In genomic region chr3:126415661-126416591, GRCh38 we compare ENCODE assay signal across 12 cellular contexts. TPM values are rescaled to one million over a fixed set of nuclear protein-coding genes. Genes with fewer than 3 reads are reported as not detected.
"Had no signal": no experiment of that assay in that cellular context is flagged by ENCODE, and none has a peak within 500 bp of the region (broad histone marks: within the 10 kb centered on the region; RNA-seq: fewer than 3 reads in every experiment).

No MANE protein-coding gene starts in this region.

- H3K36me3 Mint-ChIP-seq: activated naive CD4-positive, alpha-beta T cell treated with anti-CD3 and anti-CD28 coated beads, Interleukin-2, amount 50 U/mL, for 24 hours; natural killer cell had no signal

- H3K4me3 ChIP-seq: cardiac muscle cell, gastroesophageal sphincter, suprapubic skin, upper lobe of left lung had no signal

- H3K27ac ChIP-seq: cardiac muscle cell, gastroesophageal sphincter, suprapubic skin, upper lobe of left lung had no signal

- H3K4me1 ChIP-seq: suprapubic skin, upper lobe of left lung had no signal

- H3K36me3 ChIP-seq: cardiac muscle cell, gastroesophageal sphincter, suprapubic skin, upper lobe of left lung had no signal

- H3K4me3 Mint-ChIP-seq: activated naive CD4-positive, alpha-beta T cell treated with anti-CD3 and anti-CD28 coated beads, Interleukin-2, amount 50 U/mL, for 24 hours; activated T-cell treated with anti-CD3 and anti-CD28 coated beads, Interleukin-2, amount 50 U/mL, for 4 hours; natural killer cell had no signal

- H3K27me3 ChIP-seq: cardiac muscle cell had no signal

- ATAC-seq: activated T-cell treated with anti-CD3 and anti-CD28 coated beads, Interleukin-2, amount 50 U/mL, for 4 hours; gastroesophageal sphincter; natural killer cell; stimulated activated naive CD8-positive, alpha-beta T cell treated with anti-CD3 and anti-CD28 coated beads, Interleukin-15, Interleukin-2, amounts not matched to agents 100 U/mL and 50 U/mL, for 24 hours had no signal

- H3K4me1 Mint-ChIP-seq: activated naive CD4-positive, alpha-beta T cell treated with anti-CD3 and anti-CD28 coated beads, Interleukin-2, amount 50 U/mL, for 24 hours had no signal

- H3K27ac Mint-ChIP-seq: activated naive CD4-positive, alpha-beta T cell treated with anti-CD3 and anti-CD28 coated beads, Interleukin-2, amount 50 U/mL, for 24 hours; natural killer cell had no signal

- H3K9me3 Mint-ChIP-seq: activated T-cell treated with anti-CD3 and anti-CD28 coated beads, Interleukin-2, amount 50 U/mL, for 4 hours; natural killer cell had no signal

- DNase-seq: activated effector memory CD4-positive, alpha-beta T cell treated with Interleukin-2 at 50 U/mL for 16 hours; activated T-cell treated with anti-CD3 and anti-CD28 coated beads, Interleukin-2, amount 50 U/mL, for 4 hours; natural killer cell; small intestine; stimulated activated naive CD8-positive, alpha-beta T cell treated with anti-CD3 and anti-CD28 coated beads, Interleukin-15, Interleukin-2, amounts not matched to agents 100 U/mL and 50 U/mL, for 24 hours had no signal

- H3K9me3 ChIP-seq: gastroesophageal sphincter, suprapubic skin, upper lobe of left lung had no signal

RNA-seq across cellular contexts. Expression of gene CFAP100, which starts 21.2 kb away (rescaled TPM):
- total RNA-seq: activated T-cell treated with anti-CD3 and anti-CD28 coated beads, Interleukin-2, amount 50 U/mL, for 4 hours; cardiac muscle cell; gastroesophageal sphincter; natural killer cell; posterior vena cava; suprapubic skin had no signal
- polyA plus RNA-seq: cardiac muscle cell, esophagus, small intestine had no signal
